Comparison of ENCODE assay signal across 1 cellular context in genomic region chr6:28802417-28803336, GRCh38.
TF ChIP-seq lines count a peak whose summit lies in the region.

No MANE protein-coding gene starts in this region.

TF ChIP-seq in HepG2, 621 proteins besides CTCF, POLR2A, EP300 and RAD21 (continued from another document and continues in another):
- TF ChIP-seq SALL1 (CRISPR knock-in tag; IDR thresholded peaks at IDR 0.05): no peak
- TF ChIP-seq ZNF354B (CRISPR knock-in tag; IDR thresholded peaks at IDR 0.05): no peak
- no peak for TF ChIP-seq ZBTB38 (CRISPR knock-in tag; IDR thresholded peaks at IDR 0.05)
- no peak for TF ChIP-seq HOMEZ (CRISPR knock-in tag; IDR thresholded peaks at IDR 0.05; ENCODE audit: low read depth)
- no peak for TF ChIP-seq YY1 (IDR thresholded peaks at IDR 0.05; ENCODE audit: insufficient read depth, insufficient replicate concordance, low read depth, low read length)
- TF ChIP-seq ZNF589 (CRISPR knock-in tag; conservative IDR thresholded peaks at IDR 0.05): no peak
- TF ChIP-seq ATF4 (CRISPR knock-in tag; IDR thresholded peaks at IDR 0.05): no peak
- TF ChIP-seq SPEN (CRISPR knock-in tag; IDR thresholded peaks at IDR 0.05; ENCODE audit: low read depth): no peak
- TF ChIP-seq ZMYM3 (CRISPR knock-in tag; IDR thresholded peaks at IDR 0.05): no peak
- TF ChIP-seq SMYD3 (CRISPR knock-in tag; IDR thresholded peaks at IDR 0.05): no peak
- no peak for TF ChIP-seq ZNF576 (CRISPR knock-in tag; IDR thresholded peaks at IDR 0.05)
- TF ChIP-seq DMAP1 (CRISPR knock-in tag; IDR thresholded peaks at IDR 0.05): no peak
- TF ChIP-seq ZNF569 (CRISPR knock-in tag; IDR thresholded peaks at IDR 0.05; ENCODE audit: borderline replicate concordance): no peak
- no peak for TF ChIP-seq CREB1 (IDR thresholded peaks at IDR 0.05)
- peak; percentile 47; the same call in 1 of the 2 replicates for TF ChIP-seq CREB1 (CRISPR knock-in tag; IDR thresholded peaks at IDR 0.05)
- peak; percentile 27; the same call in 1 of the 2 replicates for TF ChIP-seq MAX (IDR thresholded peaks at IDR 0.05)
- peak; percentile 38; the same call in 1 of the 2 replicates for TF ChIP-seq ZGPAT (CRISPR knock-in tag; IDR thresholded peaks at IDR 0.05)
- TF ChIP-seq MXD3 (CRISPR knock-in tag; IDR thresholded peaks at IDR 0.05): no peak
- TF ChIP-seq KLF13 (CRISPR knock-in tag; IDR thresholded peaks at IDR 0.05): no peak
- TF ChIP-seq TSC22D2 (CRISPR knock-in tag; IDR thresholded peaks at IDR 0.05; ENCODE audit: borderline replicate concordance): no peak
- no peak for TF ChIP-seq ZNF234 (CRISPR knock-in tag; conservative IDR thresholded peaks at IDR 0.05)
- TF ChIP-seq GTF3A (CRISPR knock-in tag; conservative IDR thresholded peaks at IDR 0.05): no peak
- TF ChIP-seq ZNF615 (CRISPR knock-in tag; IDR thresholded peaks at IDR 0.05; ENCODE audit: borderline replicate concordance): no peak
- TF ChIP-seq SIN3B (IDR thresholded peaks at IDR 0.05; ENCODE audit: low read length): no peak
- no peak for TF ChIP-seq ZNF660 (CRISPR knock-in tag; IDR thresholded peaks at IDR 0.05; ENCODE audit: borderline replicate concordance, low read depth)
- no peak for TF ChIP-seq ZNF563 (CRISPR knock-in tag; IDR thresholded peaks at IDR 0.05)
- no peak for TF ChIP-seq ZNF335 (CRISPR knock-in tag; IDR thresholded peaks at IDR 0.05)
- peak; percentile 53; the same call in 1 of the 2 replicates for TF ChIP-seq ZNF792 (CRISPR knock-in tag; IDR thresholded peaks at IDR 0.05)
- TF ChIP-seq U2AF1 (optimal IDR thresholded peaks at IDR 0.05; ENCODE audit: low read depth, low read length): no peak
- TF ChIP-seq DNMT3B (CRISPR knock-in tag; conservative IDR thresholded peaks at IDR 0.05): no peak
- TF ChIP-seq TOPORS (CRISPR knock-in tag; IDR thresholded peaks at IDR 0.05): no peak
- no peak for TF ChIP-seq NCOA1 (CRISPR knock-in tag; IDR thresholded peaks at IDR 0.05)
- TF ChIP-seq ZNF33A (CRISPR knock-in tag; IDR thresholded peaks at IDR 0.05; ENCODE audit: borderline replicate concordance): no peak
- no peak for TF ChIP-seq KDM3A (CRISPR knock-in tag; IDR thresholded peaks at IDR 0.05; ENCODE audit: low read depth)
- TF ChIP-seq ZNF879 (CRISPR knock-in tag; IDR thresholded peaks at IDR 0.05): no peak
- no peak for TF ChIP-seq KLF16 (CRISPR knock-in tag; IDR thresholded peaks at IDR 0.05)
- TF ChIP-seq THAP11 (CRISPR knock-in tag; IDR thresholded peaks at IDR 0.05): no peak
- no peak for TF ChIP-seq PRDM10 (CRISPR knock-in tag; IDR thresholded peaks at IDR 0.05; ENCODE audit: low read depth)
- TF ChIP-seq NR2F2 (IDR thresholded peaks at IDR 0.05; ENCODE audit: borderline replicate concordance, low read depth): no peak
- no peak for TF ChIP-seq ZSCAN22 (CRISPR knock-in tag; IDR thresholded peaks at IDR 0.05)
- no peak for TF ChIP-seq NKX3-1 (CRISPR knock-in tag; IDR thresholded peaks at IDR 0.05)
- no peak for TF ChIP-seq HNRNPLL (IDR thresholded peaks at IDR 0.05; ENCODE audit: low read depth, low read length, poor library complexity, severe bottlenecking)
- no peak for TF ChIP-seq FOXA3 (CRISPR knock-in tag; IDR thresholded peaks at IDR 0.05)
- 0 out of 2 replicates have a peak, but pooled peaks have one; percentile 11 for TF ChIP-seq SOX5 (CRISPR knock-in tag; IDR thresholded peaks at IDR 0.05; ENCODE audit: borderline replicate concordance)
- TF ChIP-seq IRF2 (CRISPR knock-in tag; IDR thresholded peaks at IDR 0.05): 0 out of 2 replicates have a peak, but pooled peaks have one; percentile 25
- TF ChIP-seq ZNF598 (CRISPR knock-in tag; IDR thresholded peaks at IDR 0.05; ENCODE audit: borderline replicate concordance): no peak
- peak; percentile 53 for TF ChIP-seq ARID5B (CRISPR knock-in tag; IDR thresholded peaks at IDR 0.05)
- no peak for TF ChIP-seq ZSCAN31 (CRISPR knock-in tag; IDR thresholded peaks at IDR 0.05; ENCODE audit: low read depth)
- TF ChIP-seq RNF2 (conservative IDR thresholded peaks at IDR 0.05; ENCODE audit: low read depth): no peak
- TF ChIP-seq PHF20 (CRISPR knock-in tag; IDR thresholded peaks at IDR 0.05): no peak
- no peak for TF ChIP-seq SSRP1 (CRISPR knock-in tag; IDR thresholded peaks at IDR 0.05)
- 0 out of 2 replicates have a peak, but pooled peaks have one; percentile 44 for TF ChIP-seq ZNF816 (CRISPR knock-in tag; IDR thresholded peaks at IDR 0.05; ENCODE audit: borderline replicate concordance)
- TF ChIP-seq ZNF230 (CRISPR knock-in tag; IDR thresholded peaks at IDR 0.05): no peak
- TF ChIP-seq ZC3H13 (CRISPR knock-in tag; IDR thresholded peaks at IDR 0.05): no peak
- TF ChIP-seq TFE3 (CRISPR knock-in tag; IDR thresholded peaks at IDR 0.05): no peak
- no peak for TF ChIP-seq ZNF639 (CRISPR knock-in tag; conservative IDR thresholded peaks at IDR 0.05)
- 0 out of 2 replicates have a peak, but pooled peaks have one; percentile 32 for TF ChIP-seq HDAC1 (CRISPR knock-in tag; IDR thresholded peaks at IDR 0.05)
- TF ChIP-seq YEATS4 (CRISPR knock-in tag; IDR thresholded peaks at IDR 0.05; ENCODE audit: borderline replicate concordance): no peak
- TF ChIP-seq TBL1XR1 (IDR thresholded peaks at IDR 0.05; ENCODE audit: borderline replicate concordance, low read length, partially characterized antibody): no peak
- TF ChIP-seq ZNF343 (CRISPR knock-in tag; IDR thresholded peaks at IDR 0.05): no peak
